ENCODE assay signal across 2 cellular contexts in the genomic region with DNA sequence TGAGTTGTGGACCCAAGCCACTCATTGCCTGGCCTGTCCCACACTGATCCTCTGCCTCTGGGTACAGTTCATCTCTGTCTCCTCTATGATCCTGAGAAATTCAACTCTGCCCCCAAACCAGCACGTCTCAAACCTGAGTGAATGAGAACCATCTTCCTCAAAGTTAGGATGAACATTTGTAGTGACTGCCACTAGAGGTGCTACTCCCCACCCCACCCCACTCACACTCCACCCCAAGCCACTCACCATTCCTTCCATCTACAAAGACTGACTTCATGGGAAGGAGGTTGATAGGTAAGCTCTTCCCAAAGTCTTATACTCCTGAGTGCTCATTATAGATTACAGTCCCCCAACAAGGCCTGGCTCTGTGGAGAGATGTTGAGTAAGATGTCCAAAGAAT.
TF ChIP-seq lines count a peak whose summit lies in the region.

No MANE protein-coding gene starts in this region.

TF ChIP-seq in HCT116, 20 proteins besides CTCF, POLR2A, EP300 and RAD21:
- TF ChIP-seq ZFX (IDR thresholded peaks at IDR 0.05) (no peak), ELF1 (IDR thresholded peaks at IDR 0.05; ENCODE audit: borderline replicate concordance, low read depth) (no peak), SRF (IDR thresholded peaks at IDR 0.05; ENCODE audit: low read depth) (no peak), CBX3 (IDR thresholded peaks at IDR 0.05; ENCODE audit: low read depth) (no peak), FOSL1 (IDR thresholded peaks at IDR 0.05; ENCODE audit: low read depth) (no peak), SP1 (IDR thresholded peaks at IDR 0.05; ENCODE audit: low read depth) (no peak), POLR2AphosphoS5 (IDR thresholded peaks at IDR 0.05; ENCODE audit: low read depth, low read length) (no peak), SIN3A (IDR thresholded peaks at IDR 0.05; ENCODE audit: low read depth) (no peak), ZNF274 (IDR thresholded peaks at IDR 0.05; ENCODE audit: low read depth, low read length) (no peak), EZH2 (IDR thresholded peaks at IDR 0.05) (no peak), EGR1 (IDR thresholded peaks at IDR 0.05; ENCODE audit: low read depth) (no peak)
- TF ChIP-seq, protein P1, sequence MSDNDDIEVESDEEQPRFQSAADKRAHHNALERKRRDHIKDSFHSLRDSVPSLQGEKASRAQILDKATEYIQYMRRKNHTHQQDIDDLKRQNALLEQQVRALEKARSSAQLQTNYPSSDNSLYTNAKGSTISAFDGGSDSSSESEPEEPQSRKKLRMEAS (IDR thresholded peaks at IDR 0.05), result no peak

TF ChIP-seq in GM12878, 131 proteins besides CTCF, POLR2A, EP300 and RAD21:
- TF ChIP-seq, protein P2, sequence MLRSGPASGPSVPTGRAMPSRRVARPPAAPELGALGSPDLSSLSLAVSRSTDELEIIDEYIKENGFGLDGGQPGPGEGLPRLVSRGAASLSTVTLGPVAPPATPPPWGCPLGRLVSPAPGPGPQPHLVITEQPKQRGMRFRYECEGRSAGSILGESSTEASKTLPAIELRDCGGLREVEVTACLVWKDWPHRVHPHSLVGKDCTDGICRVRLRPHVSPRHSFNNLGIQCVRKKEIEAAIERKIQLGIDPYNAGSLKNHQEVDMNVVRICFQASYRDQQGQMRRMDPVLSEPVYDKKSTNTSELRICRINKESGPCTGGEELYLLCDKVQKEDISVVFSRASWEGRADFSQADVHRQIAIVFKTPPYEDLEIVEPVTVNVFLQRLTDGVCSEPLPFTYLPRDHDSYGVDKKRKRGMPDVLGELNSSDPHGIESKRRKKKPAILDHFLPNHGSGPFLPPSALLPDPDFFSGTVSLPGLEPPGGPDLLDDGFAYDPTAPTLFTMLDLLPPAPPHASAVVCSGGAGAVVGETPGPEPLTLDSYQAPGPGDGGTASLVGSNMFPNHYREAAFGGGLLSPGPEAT (IDR thresholded peaks at IDR 0.05; ENCODE audit: low read depth), result no peak
- TF ChIP-seq PAX8 (IDR thresholded peaks at IDR 0.05), result no peak
- no peak for TF ChIP-seq MYB (IDR thresholded peaks at IDR 0.05; ENCODE audit: borderline replicate concordance, low read depth, low read length)
- TF ChIP-seq KDM1A (IDR thresholded peaks at IDR 0.05; ENCODE audit: borderline replicate concordance), result no peak
- TF ChIP-seq ZNF24 (IDR thresholded peaks at IDR 0.05), result no peak
- TF ChIP-seq PBX3 (IDR thresholded peaks at IDR 0.05; ENCODE audit: insufficient replicate concordance, low read depth, low read length), result no peak
TF ChIP-seq in GM12878: peak in this region for 0.
